Comparison of ENCODE assay signal across 8 cellular contexts in the genomic region with DNA sequence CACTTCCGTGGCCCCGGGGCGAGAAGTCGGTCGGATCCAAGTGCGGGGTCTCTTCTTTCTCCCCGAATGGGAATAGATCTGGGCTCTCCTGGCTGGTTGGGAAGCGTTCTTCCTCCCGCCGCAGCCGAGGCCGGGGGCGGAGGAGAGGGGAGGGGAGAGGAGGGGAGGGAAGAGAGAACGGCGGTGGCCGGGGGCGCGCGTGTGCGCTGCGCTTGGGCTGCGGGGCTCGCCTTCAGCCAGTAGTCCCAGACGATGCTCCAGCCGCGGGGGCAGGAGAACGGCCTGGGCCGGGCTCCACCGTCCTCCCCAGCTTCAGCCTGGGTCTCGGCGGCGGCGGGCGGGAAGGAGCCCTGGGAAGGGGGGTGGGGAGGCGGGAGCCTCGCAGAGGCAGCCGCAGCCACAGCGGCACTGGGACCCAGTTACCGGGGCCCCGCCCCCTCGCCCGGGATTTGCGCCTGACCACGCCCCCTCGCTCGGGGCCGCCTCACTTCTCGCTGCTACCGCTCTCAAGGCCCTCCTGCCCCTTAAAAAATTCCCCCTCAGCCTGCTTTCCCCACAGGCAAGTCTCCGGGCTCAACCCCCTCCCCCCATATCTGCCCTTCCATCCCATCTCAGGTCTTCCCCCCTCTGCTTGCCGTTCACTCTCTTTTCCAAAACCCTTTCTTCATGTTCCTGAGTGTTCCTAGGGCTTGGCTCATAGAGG. TPM values are rescaled to one million over a fixed set of nuclear protein-coding genes. Genes with fewer than 3 reads are reported as not detected.
DNase-seq lines count a peak whose midpoint lies in the region; ATAC-seq and TF ChIP-seq lines count a peak whose summit lies in the region.

A gene (minus strand): TSS at position 421 of the 703 bp plus-strand sequence. CDS start 802 bp downstream, outside the sequence.

- DNase-seq in Caco-2 (peak; percentile 39 to 65), LHCN-M2 (ENCODE audit: low read depth) (peak; percentile 41), T-cell (peak in 16 of 34 experiments; percentile 1 to 39 (median 12)), sigmoid colon (peak; percentile 85), NOMO-1 (lab: John Stamatoyannopoulos, UW; ENCODE audit: unreplicated experiment in 2 of 2) (no peak)

- ATAC-seq in T-cell (replicated peaks in 1 of 4) (peak; percentile 45 to 58 (median 52)), HG03139 (IDR thresholded peaks at IDR 0.05; ENCODE audit: unreplicated experiment) (no peak)

- H3K9me3 Mint-ChIP-seq in Caco-2 (ENCODE audit: unreplicated experiment) (no peaks in the 10 kb centered on the region), T-cell (no peaks in the 10 kb centered on the region), brain (peaks cover 0 to 32% (median 2%) of the 10 kb centered on the region in 5 experiments)

- no peak for TF ChIP-seq EP300 in sigmoid colon (IDR thresholded peaks at IDR 0.05)

- peaks cover 13% of the 10 kb centered on the region for H3K4me1 Mint-ChIP-seq in Caco-2 (ENCODE audit: low read depth, unreplicated experiment)
- peaks cover 0 to 15% (median 10%) of the 10 kb centered on the region in 3 donors for H3K4me1 Mint-ChIP-seq in T-cell
- peaks cover 56% of the 10 kb centered on the region for H3K4me1 Mint-ChIP-seq in brain

- TF ChIP-seq POLR2A in sigmoid colon (IDR thresholded peaks at IDR 0.05), result no peak

- peaks cover 5% of the 10 kb centered on the region for H3K27me3 Mint-ChIP-seq in Caco-2 (ENCODE audit: insufficient read depth, unreplicated experiment)
- H3K27me3 Mint-ChIP-seq in T-cell, result peaks cover 28 to 42% of the 10 kb centered on the region in 2 donors
- no peaks in the 10 kb centered on the region for H3K27me3 Mint-ChIP-seq in brain

- WGBS in sigmoid colon, 2 donors, result 1% methylated on average over 50 of the region's 51 CpGs

- H3K4me3 ChIP-seq in Caco-2 (ENCODE audit: low read depth, low read length) (peak within 1 kb of the TSS; percentile 52), iPS-11a (ENCODE audit: low read depth, low read length) (peak within 1 kb of the TSS; percentile 54), sigmoid colon (peak within 1 kb of the TSS; percentile 53 to 66 (median 62))

- H3K27ac Mint-ChIP-seq in Caco-2 (ENCODE audit: unreplicated experiment), result peak within 1 kb of the TSS; percentile 16
- H3K27ac Mint-ChIP-seq in T-cell, result no peak within 1 kb of the TSS
- peak within 1 kb of the TSS; percentile 78 to 95 (median 93) for H3K27ac Mint-ChIP-seq in brain

- H3K27ac ChIP-seq in sigmoid colon, result peak within 1 kb of the TSS; percentile 78 to 85 (median 83)

- H3K9me3 ChIP-seq in Caco-2, result no peaks in the 10 kb centered on the region
- H3K9me3 ChIP-seq in sigmoid colon, result no peaks in the 10 kb centered on the region

- no peaks in the 10 kb centered on the region for H3K36me3 Mint-ChIP-seq in Caco-2 (ENCODE audit: insufficient read depth, unreplicated experiment)
- no peaks in the 10 kb centered on the region for H3K36me3 Mint-ChIP-seq in T-cell
- H3K36me3 Mint-ChIP-seq in brain, result peaks cover 11% of the 10 kb centered on the region

- intact Hi-C loops in Caco-2 (cut with micrococcal nuclease; ENCODE audit: unreplicated experiment) (no loop called here), sigmoid colon (cut with DNase I) (loop anchor here (5.0 to 10.0 kb wide), 4 partner anchors 54 to 509 kb away; a partner anchor contains a TSS)

- H3K4me3 Mint-ChIP-seq in Caco-2 (ENCODE audit: unreplicated experiment) (peak within 1 kb of the TSS; percentile 76), T-cell (peak within 1 kb of the TSS; percentile 58 to 75 (median 71)), brain (peak within 1 kb of the TSS; percentile 85 to 95 (median 94))

- no TSS peak for BruUV-seq in Caco-2 (replicated peaks; lab: Mats Ljungman, UMichigan)

- POLR2A ChIA-PET in Caco-2 (lab: Charles Lee), result interaction anchor here (0.5 kb wide), 1 partner anchor 405 kb away, joined by 3 read pairs; no protein-coding TSS in a partner anchor
- POLR2A ChIA-PET in T-cell (lab: Charles Lee), result no interaction called here

- no peak for TF ChIP-seq CTCF in Caco-2 (IDR thresholded peaks at IDR 0.05; ENCODE audit: insufficient read depth in 1 of 2, low read depth in 1 of 2, low read length in 1 of 2, severe bottlenecking in 1 of 2, unreplicated experiment in 1 of 2)
- TF ChIP-seq CTCF in brain (conservative IDR thresholded peaks at IDR 0.05), result no peak
- no peak for TF ChIP-seq CTCF in sigmoid colon (IDR thresholded peaks at IDR 0.05)

- no peaks in the 10 kb centered on the region for H3K36me3 ChIP-seq in Caco-2 (ENCODE audit: control insufficient read depth, insufficient read depth, low read length)
- H3K36me3 ChIP-seq in sigmoid colon, result no peaks in the 10 kb centered on the region

- H3K27me3 ChIP-seq in Caco-2 (replicated peaks; ENCODE audit: control insufficient read depth, insufficient read depth, low read length) (no peaks in the 10 kb centered on the region), sigmoid colon (no peaks in the 10 kb centered on the region)

- H3K4me1 ChIP-seq in Caco-2 (no peaks in the 10 kb centered on the region), sigmoid colon (peaks cover 0 to 25% (median 14%) of the 10 kb centered on the region in 4 donors)

- CTCF ChIA-PET in Caco-2 (lab: Charles Lee), result no interaction called here
- CTCF ChIA-PET in T-cell (lab: Charles Lee), result no interaction called here

RNA-seq across cellular contexts. Expression of the gene that starts here (rescaled TPM):
- total RNA-seq in Caco-2 (2022) (4.1 and 4.2 TPM in 2 replicates), LHCN-M2 (2014; rRNA removed) (6.4 and 7.1 TPM in 2 replicates), T-cell (under 1 TPM in 4 of 5 donors, not detected in 1; 0.08 to 0.13 (median 0.09) TPM), sigmoid colon (1 to 10 TPM; 3.2 to 9.7 (median 4.0) TPM)
- 7.8 TPM for polyA plus RNA-seq in LHCN-M2 (2012)
- polyA plus RNA-seq in brain (ENCODE audit: insufficient read depth, low read depth, low replicate concordance) (17.4 TPM), sigmoid colon (1 to 10 TPM in 1 of 3 donors, under 1 TPM in 2; 0.60 to 2.4 (median 0.69) TPM)

Comparison
In these comparisons a context has a peak if more than half of its experiments do, and no peak if none do; other contexts are left out.
1. Peak in ATAC-seq in T-cell; RNA of the gene not detected or under 1 TPM.
2. DNase-seq: peak in Caco-2 (2 of 2), LHCN-M2 (single experiment) and sigmoid colon (single experiment); none in NOMO-1 (0 of 2).
3. H3K27ac Mint-ChIP-seq: peak in Caco-2 (single experiment) and brain (5 of 5); none in T-cell (0 of 2).
4. Peak in every context shown above with its lines, with median percentiles within 50 percentile points of each other: H3K4me3 ChIP-seq and H3K4me3 Mint-ChIP-seq.